In genomic region chr12:475286-475685, GRCh38 we compare ENCODE assay signal across 23 cellular contexts. TPM values are rescaled to one million over a fixed set of nuclear protein-coding genes. Genes with fewer than 3 reads are reported as not detected.
DNase-seq lines count a peak whose midpoint lies in the region.
"Had no signal": no experiment of that assay in that cellular context is flagged by ENCODE, and none has a peak within 500 bp of the region (broad histone marks: within the 10 kb centered on the region; RNA-seq: fewer than 3 reads in every experiment).

No MANE protein-coding gene starts in this region.

- H3K4me1 ChIP-seq in BLaER1 (peaks cover 16% of the 10 kb centered on the region), SJCRH30 (peaks cover 17% of the 10 kb centered on the region)

- no peaks in the 10 kb centered on the region for H3K27me3 ChIP-seq in BLaER1
- H3K27me3 ChIP-seq in SJCRH30, result no peaks in the 10 kb centered on the region

- no peak overlapping the region for H3K27ac ChIP-seq in BLaER1
- no peak overlapping the region for H3K27ac ChIP-seq in SJCRH30
- H3K27ac ChIP-seq: 22Rv1, GM23248, HL-60, SK-N-MC had no signal

- DNase-seq in DMS 273 (lab: John Stamatoyannopoulos, UW; ENCODE audit: unreplicated experiment), result peak; percentile 49
- no peak for DNase-seq in DMS 273 treated with DMSO at 0.1 percent for 48 hours (lab: John Stamatoyannopoulos, UW)
- peak; percentile 50 for DNase-seq in NCI-H69 (lab: John Stamatoyannopoulos, UW)
- DNase-seq in islet precursor cell, result peak; percentile 55
- DNase-seq in stimulated activated CD4-positive, alpha-beta T cell treated with anti-CD3 and anti-CD28 coated beads, Interleukin-2, amount 100 ng/mL, for 24 hours, result no peak
- no peak for DNase-seq in activated naive CD4-positive, alpha-beta T cell (lab: John Stamatoyannopoulos, UW)
- no peak for DNase-seq in SJCRH30
- DNase-seq: ACHN, C1 segment of cervical spinal cord, Calu3, DMS79, GM23248, HCEC 1CT, KG1, NCI-H1105, NCI-H146, NCI-H2029, NCI-H524 treated with DMSO at 0.1 percent for 48 hours, SHP77 had no signal

- H3K4me2 ChIP-seq in BLaER1, result peak overlapping the region; percentile 62

- H3K9me3 ChIP-seq in BLaER1 (no peaks in the 10 kb centered on the region), SJCRH30 (replicated peaks) (no peaks in the 10 kb centered on the region)

- H3K9ac ChIP-seq in BLaER1, result no peak overlapping the region
- H3K9ac ChIP-seq: GM23248 had no signal

- H3K4me3 ChIP-seq in BLaER1 (no peak overlapping the region), SJCRH30 (no peak overlapping the region)
- H3K4me3 ChIP-seq: GM23248, SK-N-MC had no signal

- H4K20me1 ChIP-seq in BLaER1, result no peaks in the 10 kb centered on the region

- H3K36me3 ChIP-seq in BLaER1, result no peaks in the 10 kb centered on the region
- H3K36me3 ChIP-seq in SJCRH30, result no peaks in the 10 kb centered on the region; the same call in none of the 2 replicates

RNA-seq across cellular contexts. Expression of gene B4GALNT3, which starts 15.5 kb away (rescaled TPM):
- 29.5 and 33.0 TPM in 2 replicates for total RNA-seq in SJCRH30 (2014; rRNA removed; shearing (Covaris generic))

Comparison
In these comparisons a context has a peak if more than half of its experiments do, and no peak if none do; other contexts are left out.
1. DNase-seq: peak in DMS 273 (single experiment), NCI-H69 (single experiment) and islet precursor cell (single experiment); none in DMS 273 treated with DMSO at 0.1 percent for 48 hours (single experiment), stimulated activated CD4-positive, alpha-beta T cell treated with anti-CD3 and anti-CD28 coated beads, Interleukin-2, amount 100 ng/mL, for 24 hours (0 of 2), activated naive CD4-positive, alpha-beta T cell (0 of 4) and SJCRH30 (0 of 2).